ENCODE assay signal across 9 cellular contexts in the genomic region with DNA sequence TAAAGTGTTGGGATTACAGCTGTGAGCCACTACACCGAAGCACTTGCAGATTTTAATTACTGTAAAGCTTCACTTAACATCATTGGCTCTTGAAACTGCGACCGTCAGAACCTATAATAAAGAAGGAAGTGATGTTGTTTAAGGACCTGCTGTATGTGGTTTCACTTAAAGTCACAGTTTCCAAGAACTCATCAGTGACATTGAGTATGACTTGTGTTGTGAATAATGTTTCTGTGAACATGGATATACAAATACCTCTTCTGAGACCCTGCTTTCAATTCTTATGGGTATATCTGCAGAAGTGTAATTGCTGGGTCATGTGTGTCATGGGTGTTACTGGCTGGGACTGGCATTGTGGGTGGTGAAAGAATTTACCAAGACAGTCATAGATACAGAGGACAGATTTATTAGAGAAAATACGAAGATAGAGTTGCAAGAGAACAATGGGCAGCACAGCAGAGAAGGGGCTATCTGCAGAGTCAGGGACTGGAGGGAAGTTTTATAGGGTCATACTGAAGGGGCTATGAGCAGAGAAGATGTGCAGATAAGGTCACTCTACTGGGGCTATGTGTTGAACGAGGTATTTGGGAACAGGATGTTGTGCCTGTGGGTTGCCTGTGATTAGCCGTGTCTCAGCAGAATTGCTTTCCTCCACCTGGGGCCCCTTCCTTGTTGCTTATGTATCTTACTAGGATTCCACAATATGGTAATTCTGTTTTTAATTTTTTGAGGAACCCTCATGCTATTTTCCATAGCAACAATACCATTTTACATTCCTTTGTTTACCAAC. TPM values are rescaled to one million over a fixed set of nuclear protein-coding genes. Genes with fewer than 3 reads are reported as not detected.
DNase-seq lines count a peak whose midpoint lies in the region; ATAC-seq and TF ChIP-seq lines count a peak whose summit lies in the region.
"Had no signal": no experiment of that assay in that cellular context is flagged by ENCODE, and none has a peak within 500 bp of the region (broad histone marks: within the 10 kb centered on the region; RNA-seq: fewer than 3 reads in every experiment).

No MANE protein-coding gene starts in this region.

- H3K4me3 ChIP-seq in OCI-LY1 (ENCODE audit: low read depth, low read length, poor library complexity, severe bottlenecking) (peak overlapping the region; percentile 17), spleen (no peak overlapping the region)

- H3K4me1 ChIP-seq in OCI-LY1 (ENCODE audit: insufficient read depth, low read length, severe bottlenecking): peaks cover 44% of the 10 kb centered on the region
- H3K4me1 ChIP-seq in spleen: peaks cover 21 to 59% (median 45%) of the 10 kb centered on the region in 6 donors

- H3K27ac ChIP-seq in OCI-LY1 (ENCODE audit: low read depth, low read length, poor library complexity, severe bottlenecking) (peak overlapping the region; percentile 63), spleen (peak overlapping the region in 6 of 8 donors; percentile 16 to 76 (median 52))
- H3K27ac ChIP-seq: KMS-11 had no signal

- no peaks in the 10 kb centered on the region for H3K9me3 Mint-ChIP-seq in activated CD4-positive, alpha-beta T cell treated with anti-CD3 and anti-CD28 coated beads, Interleukin-2, amount 10 ng/mL, durations not matched to agents 7 days and 5 days

- H3K4me2 ChIP-seq in OCI-LY1 (ENCODE audit: low read length): peak overlapping the region; percentile 54
- H3K4me2 ChIP-seq: KMS-11 had no signal

- TF ChIP-seq CTCF in OCI-LY1 (IDR thresholded peaks at IDR 0.05; ENCODE audit: low read length): no peak
- no peak for TF ChIP-seq CTCF in spleen (IDR thresholded peaks at IDR 0.05 in 8 of 11, conservative IDR thresholded peaks at IDR 0.05 in 3 of 11)

- no peaks in the 10 kb centered on the region for H4K20me1 ChIP-seq in OCI-LY1 (ENCODE audit: insufficient read depth, low read length)

- 29 to 34% (median 32%) methylated on average over 6 of the region's 6 CpGs for WGBS in spleen, 5 donors

- intact Hi-C loops in spleen (cut with DNase I; ENCODE audit: low total_unique reads): no loop called here

- no peak for TF ChIP-seq POLR2A in spleen (IDR thresholded peaks at IDR 0.05)

- no peak overlapping the region for H2AFZ ChIP-seq in OCI-LY1 (ENCODE audit: low read length)

- H3K9ac ChIP-seq in OCI-LY1 (ENCODE audit: low read length): peak overlapping the region; percentile 3; the same call in 1 of the 2 replicates
- H3K9ac ChIP-seq: KMS-11 had no signal

- DNase-seq in activated CD4-positive, alpha-beta T cell treated with anti-CD3 and anti-CD28 coated beads, Interleukin-2, amount 10 ng/mL, durations not matched to agents 7 days and 5 days: peak; percentile 44
- no peak for DNase-seq in activated CD4-positive, alpha-beta T cell treated with anti-CD3 and anti-CD28 coated beads, Interleukin-2, amount 50 U/mL, for 48 hours
- DNase-seq in spleen: no peak
- DNase-seq in dermis blood vessel endothelial cell: no peak
- no peak for DNase-seq in SHP77 (lab: John Stamatoyannopoulos, UW)
- DNase-seq in HEK293T (ENCODE audit: extremely low spot score): no peak

- no peaks in the 10 kb centered on the region for H3K9me3 ChIP-seq in OCI-LY1 (ENCODE audit: low read length)
- no peaks in the 10 kb centered on the region for H3K9me3 ChIP-seq in spleen

- H3K36me3 ChIP-seq in OCI-LY1 (ENCODE audit: insufficient read depth, low read length) (peaks cover 26% of the 10 kb centered on the region), spleen (peaks cover 0 to 37% (median 3%) of the 10 kb centered on the region in 6 donors)

- ATAC-seq in HG02943 (IDR thresholded peaks at IDR 0.05; ENCODE audit: low read depth, unreplicated experiment): peak; percentile 37

- H3K27ac Mint-ChIP-seq in activated CD4-positive, alpha-beta T cell treated with anti-CD3 and anti-CD28 coated beads, Interleukin-2, amount 10 ng/mL, durations not matched to agents 7 days and 5 days: peak overlapping the region; percentile 94

- CTCF ChIA-PET in activated CD4-positive, alpha-beta T cell treated with anti-CD3 and anti-CD28 coated beads, Interleukin-2, amount 10 ng/mL, durations not matched to agents 7 days and 5 days (lab: Charles Lee): no interaction called here
- CTCF ChIA-PET in HEK293T (lab: Yijun Ruan, JAX): no interaction called here

- peaks cover 42% of the 10 kb centered on the region for H3K79me2 ChIP-seq in OCI-LY1 (ENCODE audit: insufficient read depth, low read length)

- H3K27me3 Mint-ChIP-seq in activated CD4-positive, alpha-beta T cell treated with anti-CD3 and anti-CD28 coated beads, Interleukin-2, amount 10 ng/mL, durations not matched to agents 7 days and 5 days: no peaks in the 10 kb centered on the region

- peaks cover 3% of the 10 kb centered on the region; the same call in 1 of the 2 replicates for H3F3A ChIP-seq in OCI-LY1 (ENCODE audit: insufficient read depth, low read length)

- no peaks in the 10 kb centered on the region for H3K9me2 ChIP-seq in OCI-LY1 (ENCODE audit: low read depth, low read length)

- H3K4me1 Mint-ChIP-seq in activated CD4-positive, alpha-beta T cell treated with anti-CD3 and anti-CD28 coated beads, Interleukin-2, amount 10 ng/mL, durations not matched to agents 7 days and 5 days: peaks cover 50% of the 10 kb centered on the region

- H3K36me3 Mint-ChIP-seq in activated CD4-positive, alpha-beta T cell treated with anti-CD3 and anti-CD28 coated beads, Interleukin-2, amount 10 ng/mL, durations not matched to agents 7 days and 5 days (ENCODE audit: low read depth): peaks cover 20% of the 10 kb centered on the region

- POLR2A ChIA-PET in activated CD4-positive, alpha-beta T cell treated with anti-CD3 and anti-CD28 coated beads, Interleukin-2, amount 10 ng/mL, durations not matched to agents 7 days and 5 days (lab: Charles Lee): no interaction called here
- POLR2A ChIA-PET in HEK293T (lab: Yijun Ruan, JAX): no interaction called here

- H3K27me3 ChIP-seq in OCI-LY1 (ENCODE audit: insufficient read depth, low read length): no peaks in the 10 kb centered on the region
- no peaks in the 10 kb centered on the region for H3K27me3 ChIP-seq in spleen (replicated peaks in 1 of 7)

- peak overlapping the region; percentile 58 for H3K4me3 Mint-ChIP-seq in activated CD4-positive, alpha-beta T cell treated with anti-CD3 and anti-CD28 coated beads, Interleukin-2, amount 10 ng/mL, durations not matched to agents 7 days and 5 days

TF ChIP-seq in HEK293T, 16 proteins besides CTCF, POLR2A, EP300 and RAD21:
- no peak for TF ChIP-seq ZNF384 (IDR thresholded peaks at IDR 0.05)
- no peak for TF ChIP-seq CTBP1 (IDR thresholded peaks at IDR 0.05; ENCODE audit: borderline replicate concordance)
- TF ChIP-seq, protein P1, sequence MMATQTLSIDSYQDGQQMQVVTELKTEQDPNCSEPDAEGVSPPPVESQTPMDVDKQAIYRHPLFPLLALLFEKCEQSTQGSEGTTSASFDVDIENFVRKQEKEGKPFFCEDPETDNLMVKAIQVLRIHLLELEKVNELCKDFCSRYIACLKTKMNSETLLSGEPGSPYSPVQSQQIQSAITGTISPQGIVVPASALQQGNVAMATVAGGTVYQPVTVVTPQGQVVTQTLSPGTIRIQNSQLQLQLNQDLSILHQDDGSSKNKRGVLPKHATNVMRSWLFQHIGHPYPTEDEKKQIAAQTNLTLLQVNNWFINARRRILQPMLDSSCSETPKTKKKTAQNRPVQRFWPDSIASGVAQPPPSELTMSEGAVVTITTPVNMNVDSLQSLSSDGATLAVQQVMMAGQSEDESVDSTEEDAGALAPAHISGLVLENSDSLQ (IDR thresholded peaks at IDR 0.05): no peak
- no peak for TF ChIP-seq BHLHE40 (IDR thresholded peaks at IDR 0.05; ENCODE audit: borderline replicate concordance)
- TF ChIP-seq SUZ12 (IDR thresholded peaks at IDR 0.05): no peak
- TF ChIP-seq HDGF (IDR thresholded peaks at IDR 0.05; ENCODE audit: borderline replicate concordance): no peak
- TF ChIP-seq ARNT (IDR thresholded peaks at IDR 0.05): no peak
- no peak for TF ChIP-seq FOXM1 (IDR thresholded peaks at IDR 0.05; ENCODE audit: borderline replicate concordance)
- TF ChIP-seq FOXA1 (IDR thresholded peaks at IDR 0.05): no peak
- TF ChIP-seq NFRKB (IDR thresholded peaks at IDR 0.05): no peak
- no peak for TF ChIP-seq TARDBP (IDR thresholded peaks at IDR 0.05)
- TF ChIP-seq SP1 (IDR thresholded peaks at IDR 0.05): no peak
- no peak for TF ChIP-seq FOXK2 (IDR thresholded peaks at IDR 0.05)

RNA-seq across cellular contexts. Expression of gene NDUFB5, which starts 4.5 kb away (rescaled TPM):
- total RNA-seq in activated CD4-positive, alpha-beta T cell treated with anti-CD3 and anti-CD28 coated beads, Interleukin-2, amount 10 ng/mL, durations not matched to agents 7 days and 5 days: 10 to 100 TPM; 78.4 to 91.7 TPM
- total RNA-seq in spleen (100 to 1,000 TPM in 1 of 7 donors, 10 to 100 TPM in 6; 70.7 to 122 (median 82.6) TPM), dermis blood vessel endothelial cell (92.3 and 152 TPM in 2 replicates)
- 100 to 1,000 TPM; 104 to 118 (median 111) TPM for polyA plus RNA-seq in spleen

RNA-seq across cellular contexts. Expression of gene MRPL47, which starts 4.7 kb away (rescaled TPM):
- total RNA-seq in activated CD4-positive, alpha-beta T cell treated with anti-CD3 and anti-CD28 coated beads, Interleukin-2, amount 10 ng/mL, durations not matched to agents 7 days and 5 days: 10 to 100 TPM; 32.5 to 37.2 TPM
- total RNA-seq in spleen: 10 to 100 TPM; 17.8 to 23.8 (median 19.5) TPM
- 10 to 100 TPM; 34.3 to 43.2 (median 42.3) TPM for polyA plus RNA-seq in spleen
- total RNA-seq in dermis blood vessel endothelial cell: 30.1 and 36.1 TPM in 2 replicates

RNA-seq across cellular contexts. Expression of gene USP13, which starts 43.7 kb away (rescaled TPM):
- total RNA-seq in activated CD4-positive, alpha-beta T cell treated with anti-CD3 and anti-CD28 coated beads, Interleukin-2, amount 10 ng/mL, durations not matched to agents 7 days and 5 days: 10 to 100 TPM in 1 of 2 experiments, 1 to 10 TPM in 1; 9.6 to 10.3 TPM
- 1 to 10 TPM; 6.3 to 9.4 (median 7.7) TPM for total RNA-seq in spleen
- polyA plus RNA-seq in spleen: 1 to 10 TPM; 1.1 to 2.0 (median 1.5) TPM
- 30.5 and 52.0 TPM in 2 replicates for total RNA-seq in dermis blood vessel endothelial cell

RNA-seq across cellular contexts. Expression of gene ACTL6A, which starts 46.4 kb away (rescaled TPM):
- total RNA-seq in activated CD4-positive, alpha-beta T cell treated with anti-CD3 and anti-CD28 coated beads, Interleukin-2, amount 10 ng/mL, durations not matched to agents 7 days and 5 days: 10 to 100 TPM; 88.7 to 89.5 TPM
- total RNA-seq in spleen: 10 to 100 TPM; 33.9 to 69.5 (median 45.5) TPM
- polyA plus RNA-seq in spleen: 10 to 100 TPM; 53.9 to 65.0 (median 54.6) TPM
- 73.7 and 75.9 TPM in 2 replicates for total RNA-seq in dermis blood vessel endothelial cell
